In genomic region chrX:38805294-38806053, GRCh38 we compare ENCODE assay signal across 8 cellular contexts. TPM values are rescaled to one million over a fixed set of nuclear protein-coding genes. Genes with fewer than 3 reads are reported as not detected.
DNase-seq lines count a peak whose midpoint lies in the region; ATAC-seq and TF ChIP-seq lines count a peak whose summit lies in the region.

No MANE protein-coding gene starts in this region.

- ATAC-seq in activated B cell treated with CpG ODN at 0.5 μM for 24 hours (ENCODE audit: low read depth) (peak; percentile 51), HG03460 (IDR thresholded peaks at IDR 0.05; ENCODE audit: unreplicated experiment) (no peak)

- CTCF ChIA-PET in activated B cell treated with CpG ODN at 0.5 μM for 24 hours (lab: Charles Lee): no interaction called here

- peak overlapping the region; percentile 92 for H3K27ac Mint-ChIP-seq in activated B cell treated with CpG ODN at 0.5 μM for 24 hours

- intact Hi-C loops in activated B cell treated with CpG ODN at 0.5 μM for 24 hours (cut with micrococcal nuclease): loop anchor here (2.0 to 10.0 kb wide), 2 partner anchors 1289 to 1363 kb away; partner anchors contain the start of gene BCOR

- TF ChIP-seq CTCF in AG09309 (IDR thresholded peaks at IDR 0.05; ENCODE audit: control insufficient read depth, insufficient read depth, low read depth, low read length, missing control alignments): no peak
- no peak for TF ChIP-seq CTCF in GM20000 (IDR thresholded peaks at IDR 0.05; ENCODE audit: extremely low read depth, missing control alignments)
- TF ChIP-seq CTCF in activated B cell treated with CpG ODN at 0.5 μM for 24 hours (IDR thresholded peaks at IDR 0.05): no peak
- TF ChIP-seq CTCF in choroid plexus epithelial cell (conservative IDR thresholded peaks at IDR 0.05; ENCODE audit: low read depth, low read length): no peak

- POLR2A ChIA-PET in activated B cell treated with CpG ODN at 0.5 μM for 24 hours (lab: Charles Lee): interaction anchor here (0.6 to 5.0 kb wide), 8 partner anchors 37 to 1367 kb away, joined by 3 to 105 read pairs (median 4); no protein-coding TSS in a partner anchor

- H3K4me3 Mint-ChIP-seq in activated B cell treated with CpG ODN at 0.5 μM for 24 hours: peak overlapping the region; percentile 89

- H3K4me3 ChIP-seq in AG09309 (ENCODE audit: control insufficient read depth, low read depth, low read length) (peak overlapping the region; percentile 72), choroid plexus epithelial cell (ENCODE audit: low read depth, low read length) (peak overlapping the region; percentile 72)

- H3K36me3 Mint-ChIP-seq in activated B cell treated with CpG ODN at 0.5 μM for 24 hours (ENCODE audit: low read depth): peaks cover 7% of the 10 kb centered on the region

- peaks cover 43% of the 10 kb centered on the region for H3K4me1 Mint-ChIP-seq in activated B cell treated with CpG ODN at 0.5 μM for 24 hours

- no peaks in the 10 kb centered on the region for H3K27me3 Mint-ChIP-seq in activated B cell treated with CpG ODN at 0.5 μM for 24 hours

- no peaks in the 10 kb centered on the region for H3K9me3 Mint-ChIP-seq in activated B cell treated with CpG ODN at 0.5 μM for 24 hours

- peak; percentile 51 for DNase-seq in AG09309 (ENCODE audit: low read depth)
- peak; percentile 32 for DNase-seq in GM20000 (ENCODE audit: low spot score)
- DNase-seq in NCI-H2029 treated with DMSO at 0.1 percent for 48 hours (lab: John Stamatoyannopoulos, UW): peak; percentile 45
- peak; percentile 51 for DNase-seq in activated B cell treated with CpG ODN at 0.5 μM for 24 hours
- DNase-seq in choroid plexus epithelial cell (ENCODE audit: low read depth): peak; percentile 84
- peak; percentile 62 for DNase-seq in left kidney (ENCODE audit: low read depth, low spot score)
- peak in 3 of 4 experiments; percentile 5 to 37 (median 32) for DNase-seq in stimulated activated CD4-positive, alpha-beta T cell treated with anti-CD3 and anti-CD28 coated beads, Interleukin-1b, Interleukin-23, amount 100 ng/mL, for 24 hours (ENCODE audit: low read depth in 4 of 4, low spot score in 1 of 4)

RNA-seq across cellular contexts. Expression of gene MID1IP1, which starts 4.2 kb away (rescaled TPM):
- total RNA-seq in activated B cell treated with CpG ODN at 0.5 μM for 24 hours: 28.8 and 29.7 TPM in 2 replicates

Comparison
In these comparisons a context has a peak if more than half of its experiments do, and no peak if none do; other contexts are left out.
1. DNase-seq: peak in every context shown above with its lines; median percentile 84 in choroid plexus epithelial cell; 62 in left kidney; 51 in AG09309; 51 in activated B cell treated with CpG ODN at 0.5 μM for 24 hours; 45 in NCI-H2029 treated with DMSO at 0.1 percent for 48 hours; 32 in GM20000; 32 in stimulated activated CD4-positive, alpha-beta T cell treated with anti-CD3 and anti-CD28 coated beads, Interleukin-1b, Interleukin-23, amount 100 ng/mL, for 24 hours.